8 cellular contexts compared by ENCODE assay signal in the genomic region with DNA sequence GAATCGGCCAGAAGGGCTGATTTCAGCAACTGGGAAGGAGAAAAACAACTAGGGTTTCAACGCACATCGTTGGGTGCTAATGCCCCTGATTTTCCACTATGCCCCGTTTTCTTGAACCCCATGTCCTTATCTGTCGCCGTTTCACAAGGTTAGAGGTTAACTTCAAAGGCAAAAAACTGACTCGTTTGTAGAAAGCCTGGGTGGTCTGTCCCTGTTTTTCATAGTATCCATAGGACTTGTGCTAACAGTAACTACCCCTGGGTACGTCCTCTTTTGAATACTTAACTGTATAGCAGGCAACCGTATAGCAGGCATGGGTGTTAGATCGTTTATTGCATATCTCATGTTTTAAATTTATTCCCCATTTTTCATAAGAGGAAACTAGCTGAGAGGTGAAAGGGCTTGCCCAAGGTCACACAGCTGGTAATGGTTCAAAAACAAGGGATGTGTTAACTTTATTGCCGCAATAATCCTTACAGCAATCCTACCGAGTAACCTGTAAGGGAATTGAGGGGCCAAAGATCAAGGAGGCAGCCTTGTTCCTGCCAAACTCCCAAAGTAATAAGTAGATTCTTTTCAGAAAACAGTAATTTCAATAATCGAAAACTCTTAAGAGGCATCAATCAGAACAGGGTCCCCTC. TPM values are rescaled to one million over a fixed set of nuclear protein-coding genes. Genes with fewer than 3 reads are reported as not detected.
DNase-seq lines count a peak whose midpoint lies in the region; ATAC-seq and TF ChIP-seq lines count a peak whose summit lies in the region.

No MANE protein-coding gene starts in this region.

- no peaks in the 10 kb centered on the region for H3K9me3 ChIP-seq in tibial artery

- H3K4me1 Mint-ChIP-seq in activated T-cell treated with anti-CD3 and anti-CD28 coated beads, Interleukin-2, amount 50 U/mL, for 4 hours (ENCODE audit: low read depth) = peaks cover 70% of the 10 kb centered on the region
- peaks cover 72% of the 10 kb centered on the region for H3K4me1 Mint-ChIP-seq in activated naive CD8-positive, alpha-beta T cell (ENCODE audit: low read depth)

- H3K4me3 ChIP-seq in tibial artery = peak overlapping the region; percentile 93 to 94

- H3K27me3 Mint-ChIP-seq in activated T-cell treated with anti-CD3 and anti-CD28 coated beads, Interleukin-2, amount 50 U/mL, for 4 hours (ENCODE audit: low read depth) = no peaks in the 10 kb centered on the region
- no peaks in the 10 kb centered on the region for H3K27me3 Mint-ChIP-seq in activated naive CD8-positive, alpha-beta T cell

- no peaks in the 10 kb centered on the region for H3K36me3 ChIP-seq in tibial artery

- peak overlapping the region; percentile 90 for H3K4me3 Mint-ChIP-seq in activated T-cell treated with anti-CD3 and anti-CD28 coated beads, Interleukin-2, amount 50 U/mL, for 4 hours
- H3K4me3 Mint-ChIP-seq in activated naive CD8-positive, alpha-beta T cell = peak overlapping the region; percentile 95

- DNase-seq in activated T-cell treated with anti-CD3 and anti-CD28 coated beads, Interleukin-2, amount 50 U/mL, for 4 hours = no peak
- DNase-seq in activated T-cell treated with anti-CD3 and anti-CD28 coated beads for 4 hours (no peak), left lobe of liver (ENCODE audit: low spot score) (no peak), tibial artery (no peak), AG08395 (ENCODE audit: low spot score) (no peak)

- H3K27ac Mint-ChIP-seq in activated naive CD8-positive, alpha-beta T cell = peak overlapping the region; percentile 96

- H3K4me1 ChIP-seq in tibial artery = peaks cover 0 to 36% (median 16%) of the 10 kb centered on the region in 4 donors

- ATAC-seq in activated T-cell treated with anti-CD3 and anti-CD28 coated beads, Interleukin-2, amount 50 U/mL, for 4 hours = no peak
- peak; percentile 7 for ATAC-seq in left lobe of liver
- no peak for ATAC-seq in HG02970 (IDR thresholded peaks at IDR 0.05; ENCODE audit: low FRiP score, unreplicated experiment)
- no peak for ATAC-seq in GM18519 (IDR thresholded peaks at IDR 0.05; ENCODE audit: low FRiP score, unreplicated experiment)

- TF ChIP-seq CTCF in tibial artery (IDR thresholded peaks at IDR 0.05) = no peak

- peak overlapping the region; percentile 73 to 88 for H3K27ac ChIP-seq in tibial artery

- H3K9me3 Mint-ChIP-seq in activated T-cell treated with anti-CD3 and anti-CD28 coated beads, Interleukin-2, amount 50 U/mL, for 4 hours = no peaks in the 10 kb centered on the region
- no peaks in the 10 kb centered on the region for H3K9me3 Mint-ChIP-seq in activated naive CD8-positive, alpha-beta T cell (ENCODE audit: low read depth)

- H3K27me3 ChIP-seq in tibial artery = no peaks in the 10 kb centered on the region

- intact Hi-C loops in tibial artery (cut with DNase I; ENCODE audit: low total_unique reads) = loop anchor here (10.0 kb wide), 1 partner anchor 93 kb away; no protein-coding TSS in a partner anchor

- H3K36me3 Mint-ChIP-seq in activated T-cell treated with anti-CD3 and anti-CD28 coated beads, Interleukin-2, amount 50 U/mL, for 4 hours (ENCODE audit: insufficient read depth) = peaks cover 1% of the 10 kb centered on the region
- H3K36me3 Mint-ChIP-seq in activated naive CD8-positive, alpha-beta T cell = no peaks in the 10 kb centered on the region

RNA-seq across cellular contexts. Expression of a gene that starts 0.9 kb away (rescaled TPM):
- 10 to 100 TPM; 24.8 to 33.1 (median 32.4) TPM for total RNA-seq in activated T-cell treated with anti-CD3 and anti-CD28 coated beads, Interleukin-2, amount 50 U/mL, for 4 hours
- 6.9 TPM for total RNA-seq in left lobe of liver
